In the genomic region with DNA sequence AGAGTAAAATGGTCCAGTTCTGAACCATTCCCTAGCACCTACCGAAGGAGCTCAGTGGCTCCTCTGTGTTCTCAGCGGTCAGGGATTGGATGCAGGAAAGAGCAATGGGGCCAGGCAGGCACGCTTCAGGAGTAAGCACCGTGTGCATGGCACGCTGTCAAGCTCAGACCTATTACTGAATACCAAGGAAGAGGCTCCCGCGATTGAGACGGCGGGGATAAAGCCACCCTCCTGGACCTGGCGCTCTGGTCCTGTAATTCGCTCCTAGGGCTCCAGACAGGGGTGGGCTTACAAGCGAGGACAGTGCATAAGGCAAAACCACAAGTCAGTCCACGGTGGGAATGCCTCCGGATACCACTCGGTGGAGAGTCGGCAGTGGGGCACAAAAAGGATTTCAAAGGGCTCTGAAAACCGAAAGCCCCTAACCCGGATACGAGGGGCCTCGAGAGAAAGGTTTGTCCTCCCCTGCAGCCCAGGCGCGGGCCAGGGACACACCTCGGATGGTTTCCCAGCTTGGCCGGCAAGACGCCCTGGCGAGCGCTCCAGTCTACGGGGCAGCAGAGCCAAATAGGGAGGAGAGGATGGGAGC, we compare ENCODE assay signal across 8 cellular contexts. TPM values are rescaled to one million over a fixed set of nuclear protein-coding genes. Genes with fewer than 3 reads are reported as not detected.
A peak's percentile ranks its signal among the peaks of the same experiment; 100 is the strongest.
DNase-seq lines count a peak whose midpoint lies in the region; ATAC-seq and TF ChIP-seq lines count a peak whose summit lies in the region.

No MANE protein-coding gene starts in this region.

- intact Hi-C loops in ascending aorta (cut with DNase I) (no loop called here), right cardiac atrium (cut with DNase I) (loop anchor here in 2 of 4 donors (5.0 to 10.0 kb wide), 2 partner anchors 56 to 188 kb away; a partner anchor contains a TSS), posterior cingulate gyrus (cut with DNase I) (no loop called here)

- no peaks in the 10 kb centered on the region for H3K9me3 ChIP-seq in ascending aorta
- H3K9me3 ChIP-seq in right cardiac atrium (ENCODE audit: control insufficient read depth, low read length) = no peaks in the 10 kb centered on the region

- no peak for TF ChIP-seq CTCF in AG10803 (conservative IDR thresholded peaks at IDR 0.05; ENCODE audit: low read length)
- TF ChIP-seq CTCF in ascending aorta (IDR thresholded peaks at IDR 0.05) = no peak

- H3K36me3 ChIP-seq in ascending aorta = no peaks in the 10 kb centered on the region

- H3K4me1 ChIP-seq in ascending aorta (peaks cover 0 to 20% of the 10 kb centered on the region in 2 donors), right cardiac atrium (ENCODE audit: control insufficient read depth, insufficient read depth, low read length) (peaks cover 3% of the 10 kb centered on the region)

- ATAC-seq in GM19438 (IDR thresholded peaks at IDR 0.05; ENCODE audit: low read depth, unreplicated experiment) = peak; percentile 13
- peak; percentile 93 to 95 for ATAC-seq in right cardiac atrium
- ATAC-seq in HG02588 (IDR thresholded peaks at IDR 0.05; ENCODE audit: unreplicated experiment) = no peak

- DNase-seq in AG10803 (ENCODE audit: low read depth) (peak; percentile 61), NCI-H748 treated with DMSO at 0.1 percent for 48 hours (lab: John Stamatoyannopoulos, UW) (peak; percentile 80), ascending aorta (ENCODE audit: low spot score in 2 of 2) (peak in 1 of 2 donors; percentile 87), right cardiac atrium (peak; percentile 80 to 94 (median 92)), posterior cingulate gyrus (peak in 6 of 10 donors; percentile 22 to 92 (median 49)), COLO829 (ENCODE audit: low spot score) (no peak)

- peak overlapping the region; percentile 88 for H3K4me3 ChIP-seq in AG10803 (ENCODE audit: low read length)
- peak overlapping the region; percentile 73 to 84 for H3K4me3 ChIP-seq in ascending aorta
- peak overlapping the region; percentile 74 for H3K4me3 ChIP-seq in right cardiac atrium (ENCODE audit: low read length)

- H3K27ac ChIP-seq in ascending aorta = peak overlapping the region; percentile 95 to 97
- peak overlapping the region; percentile 80 for H3K27ac ChIP-seq in right cardiac atrium (ENCODE audit: low read length)

- WGBS in right cardiac atrium = 9% methylated on average over 28 of the region's 28 CpGs

- no peaks in the 10 kb centered on the region for H3K27me3 ChIP-seq in ascending aorta
- no peaks in the 10 kb centered on the region for H3K27me3 ChIP-seq in right cardiac atrium (ENCODE audit: control insufficient read depth, insufficient read depth)

RNA-seq across cellular contexts. Expression of a gene that starts 1.0 kb away (rescaled TPM):
- total RNA-seq in ascending aorta = 3.1 TPM
- total RNA-seq in right cardiac atrium = 100 to 1,000 TPM in 1 of 4 donors, 10 to 100 TPM in 3; 77.9 to 108 (median 84.8) TPM
- polyA plus RNA-seq in right cardiac atrium = 54.7 TPM

RNA-seq across cellular contexts. Expression of a gene that starts 34.9 kb away (rescaled TPM):
- total RNA-seq in ascending aorta (11.1 TPM), right cardiac atrium (10 to 100 TPM; 13.4 to 16.7 (median 16.0) TPM)
- 7.2 TPM for polyA plus RNA-seq in right cardiac atrium

RNA-seq across cellular contexts. Expression of a gene that starts 55.8 kb away (rescaled TPM):
- total RNA-seq in ascending aorta (0.64 TPM), right cardiac atrium (1 to 10 TPM; 3.8 to 6.6 (median 4.0) TPM)
- polyA plus RNA-seq in right cardiac atrium = 5.5 TPM

Comparison
In these comparisons a context has a peak if more than half of its experiments do, and no peak if none do; other contexts are left out.
1. RNA of a gene that starts 1.0 kb away (total RNA-seq): 77.9 to 108 TPM in right cardiac atrium; 3.1 TPM in ascending aorta (single experiment); every median in the first group is over 10 times any median in the second.
2. Peak in every context shown above with its lines, with median percentiles within 50 percentile points of each other: H3K4me3 ChIP-seq.